14 cellular contexts compared by ENCODE assay signal in genomic region chr7:135385209-135385608, GRCh38.
A peak's percentile ranks its signal among the peaks of the same experiment; 100 is the strongest.
DNase-seq lines count a peak whose midpoint lies in the region; ATAC-seq, FAIRE-seq and TF ChIP-seq lines count a peak whose summit lies in the region.
"Had no signal": no experiment of that assay in that cellular context is flagged by ENCODE, and none has a peak within 500 bp of the region (broad histone marks: within the 10 kb centered on the region; RNA-seq: fewer than 3 reads in every experiment).

No MANE protein-coding gene starts in this region.

- intact Hi-C loops in left cardiac atrium (cut with DNase I) (loop anchor here in 1 of 2 donors (10.0 kb wide), 1 partner anchor 120 kb away; no protein-coding TSS in a partner anchor), cardiac septum (cut with DNase I) (no loop called here)

- FAIRE-seq in islet of Langerhans (lab: Jason Lieb, UNC), result peak; percentile 13

- in situ Hi-C loops in astrocyte of the spinal cord (cut with HindIII; ENCODE audit: low sequenced_read_pairs), result no loop called here

- H3K4me3 Mint-ChIP-seq in naive thymus-derived CD8-positive, alpha-beta T cell, result no peak overlapping the region

- H3K36me3 Mint-ChIP-seq in naive thymus-derived CD8-positive, alpha-beta T cell, result peaks cover 0 to 27% (median 7%) of the 10 kb centered on the region in 3 donors

- POLR2A ChIA-PET in naive thymus-derived CD8-positive, alpha-beta T cell (lab: Charles Lee), result no interaction called here

- TF ChIP-seq CTCF in astrocyte of the spinal cord (IDR thresholded peaks at IDR 0.05; ENCODE audit: low read depth, low read length), result no peak

- peaks cover 0 to 7% (median 0%) of the 10 kb centered on the region in 4 donors for H3K4me1 Mint-ChIP-seq in naive thymus-derived CD8-positive, alpha-beta T cell

- H3K9me3 Mint-ChIP-seq in naive thymus-derived CD8-positive, alpha-beta T cell, result no peaks in the 10 kb centered on the region

- peak; percentile 44 for DNase-seq in left cardiac atrium
- no peak for DNase-seq in cardiac septum (ENCODE audit: low spot score)
- DNase-seq in astrocyte of the spinal cord (ENCODE audit: low read depth, low spot score), result peak; percentile 49
- DNase-seq in naive thymus-derived CD8-positive, alpha-beta T cell, result no peak
- DNase-seq in activated naive CD4-positive, alpha-beta T cell (lab: John Stamatoyannopoulos, UW), result no peak
- DNase-seq: activated CD4-positive, alpha-beta T cell treated with anti-CD3 and anti-CD28 coated beads, Interleukin-2, amount 50 U/mL, for 1 hour; central memory CD4-positive, alpha-beta T cell; DMS153; stimulated activated CD4-positive, alpha-beta T cell treated with anti-CD3 and anti-CD28 coated beads, Interleukin-15, amount 100 ng/mL, for 24 hours; stimulated activated CD8-positive, alpha-beta memory T cell treated with anti-CD3 and anti-CD28 coated beads, Interleukin-4, amount 100 ng/mL, for 48 hours; T-helper 1 cell had no signal

- H3K27ac Mint-ChIP-seq in naive thymus-derived CD8-positive, alpha-beta T cell, result no peak overlapping the region

- ATAC-seq in left cardiac atrium, result peak in 1 of 2 donors; percentile 69
- ATAC-seq in naive thymus-derived CD8-positive, alpha-beta T cell, result no peak
- no peak for ATAC-seq in HG02623 (IDR thresholded peaks at IDR 0.05; ENCODE audit: unreplicated experiment)
- no peak for ATAC-seq in GM18907 (IDR thresholded peaks at IDR 0.05; ENCODE audit: unreplicated experiment)

- no peaks in the 10 kb centered on the region for H3K27me3 Mint-ChIP-seq in naive thymus-derived CD8-positive, alpha-beta T cell

- H3K4me3 ChIP-seq in astrocyte of the spinal cord (ENCODE audit: low read depth, low read length), result no peak overlapping the region

Comparison
In these comparisons a context has a peak if more than half of its experiments do, and no peak if none do; other contexts are left out.
1. DNase-seq: peak in left cardiac atrium (single experiment) and astrocyte of the spinal cord (single experiment); none in cardiac septum (single experiment), naive thymus-derived CD8-positive, alpha-beta T cell (0 of 10) and activated naive CD4-positive, alpha-beta T cell (0 of 4).